Comparison of ENCODE assay signal across 8 cellular contexts in the genomic region with DNA sequence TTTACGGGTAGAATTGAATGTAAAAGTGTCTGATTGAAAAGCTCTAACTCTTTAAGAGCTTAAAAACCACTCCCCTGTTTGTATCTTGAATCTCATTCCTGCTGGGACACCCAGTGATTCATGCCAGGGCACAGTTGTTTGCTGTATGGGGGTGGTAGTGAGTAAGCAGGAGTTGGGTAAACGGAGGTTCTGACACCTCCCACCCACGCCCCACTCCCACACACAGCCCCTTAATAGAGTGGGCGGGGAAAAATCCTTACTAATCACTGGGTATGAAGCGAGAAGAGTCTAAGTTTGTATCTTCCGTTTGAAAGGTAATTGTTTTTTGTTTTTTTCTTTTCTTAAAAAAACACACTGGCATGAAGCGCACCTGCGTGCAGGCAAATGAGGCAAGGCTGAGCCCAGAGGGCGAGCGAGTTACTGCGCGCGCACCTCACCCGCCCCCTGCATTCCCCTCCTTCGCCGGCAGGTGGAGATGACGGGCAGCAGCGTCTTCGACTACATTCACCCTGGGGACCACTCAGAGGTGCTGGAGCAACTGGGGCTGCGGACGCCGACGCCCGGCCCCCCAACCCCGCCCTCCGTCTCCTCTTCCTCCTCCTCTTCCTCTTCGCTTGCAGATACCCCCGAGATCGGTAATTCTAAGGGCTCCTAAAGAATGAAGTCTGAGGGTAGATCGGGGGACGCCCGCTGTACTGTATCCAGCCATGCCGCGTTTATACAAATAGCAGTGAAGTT. TPM values are rescaled to one million over a fixed set of nuclear protein-coding genes. Genes with fewer than 3 reads are reported as not detected.
DNase-seq lines count a peak whose midpoint lies in the region; TF ChIP-seq lines count a peak whose summit lies in the region.

No MANE protein-coding gene starts in this region.

- H3K9me2 ChIP-seq in DOHH2 (replicated peaks; ENCODE audit: control insufficient read depth, low read length) (no peaks in the 10 kb centered on the region), MM.1S (replicated peaks; ENCODE audit: insufficient read depth, low read length) (no peaks in the 10 kb centered on the region)

- no peak overlapping the region for H2BK120ac ChIP-seq in neuronal stem cell (ENCODE audit: low read depth, low read length)

- H4K20me1 ChIP-seq in DOHH2 (ENCODE audit: control insufficient read depth, insufficient read depth, low read depth, low read length) = no peaks in the 10 kb centered on the region
- no peaks in the 10 kb centered on the region for H4K20me1 ChIP-seq in MM.1S (ENCODE audit: insufficient read depth, low read length)

- no CpG with 5 or more reads among the region's 34 CpGs for WGBS in neuronal stem cell (ENCODE audit: extremely low coverage in 2 of 2, insufficient read length in 2 of 2, insufficient replicate concordance in 1 of 2), 2 donors

- peaks cover 2% of the 10 kb centered on the region for H3K79me1 ChIP-seq in neuronal stem cell (ENCODE audit: low read depth, low read length)

- H3K79me2 ChIP-seq in DOHH2 (ENCODE audit: control insufficient read depth, low read length) (no peaks in the 10 kb centered on the region), MM.1S (ENCODE audit: low read length) (no peaks in the 10 kb centered on the region)

- peak overlapping the region; percentile 39; the same call in 1 of the 2 replicates for H3K9ac ChIP-seq in MM.1S (ENCODE audit: low read length)
- H3K9ac ChIP-seq in neuronal stem cell (ENCODE audit: low read depth, low read length, poor library complexity) = no peak overlapping the region
- peak overlapping the region in 3 of 5 donors; percentile 48 to 73 (median 71) for H3K9ac ChIP-seq in subcutaneous abdominal adipose tissue (ENCODE audit: low read length in 5 of 5)

- H2BK15ac ChIP-seq in neuronal stem cell (ENCODE audit: low read length) = peak overlapping the region; percentile 19

- no peak overlapping the region for H4K8ac ChIP-seq in neuronal stem cell (ENCODE audit: low read depth, low read length)

- H2AFZ ChIP-seq in MM.1S (ENCODE audit: low read length) = peak overlapping the region; percentile 95
- peak overlapping the region; percentile 88 for H2AFZ ChIP-seq in neuronal stem cell (ENCODE audit: low read length)

- DNase-seq in GOT3 (lab: John Stamatoyannopoulos, UW) = peak; percentile 77
- DNase-seq in MM.1S = peak; percentile 90
- peak; percentile 16 for DNase-seq in SIG-M5 (lab: John Stamatoyannopoulos, UW)
- DNase-seq in activated gamma-delta T cell treated with anti-CD3 and anti-CD28 coated beads, Interleukin-2, amount 50 U/mL, for 16 hours (ENCODE audit: low read depth) = peak; percentile 93
- peak; percentile 59 for DNase-seq in foreskin melanocyte
- peak; percentile 83 for DNase-seq in neuronal stem cell (ENCODE audit: low spot score)

- H3K27ac ChIP-seq in DOHH2 (ENCODE audit: low read depth, low read length) = peak overlapping the region; percentile 49
- H3K27ac ChIP-seq in MM.1S (ENCODE audit: low read length) = no peak overlapping the region
- peak overlapping the region; percentile 16 for H3K27ac ChIP-seq in neuronal stem cell (replicated peaks; ENCODE audit: low read length)
- H3K27ac ChIP-seq in subcutaneous abdominal adipose tissue (ENCODE audit: low read depth, low read length) = peak overlapping the region; percentile 70

- peak overlapping the region; percentile 78 for H3K18ac ChIP-seq in neuronal stem cell (ENCODE audit: low read length)

- H3K23ac ChIP-seq in neuronal stem cell (ENCODE audit: low read depth, low read length, poor library complexity) = peak overlapping the region; percentile 31

- H3K14ac ChIP-seq in neuronal stem cell (ENCODE audit: low read length) = no peak overlapping the region

- peak overlapping the region; percentile 70 for H2AK5ac ChIP-seq in neuronal stem cell (ENCODE audit: low read depth, low read length)

- TF ChIP-seq CTCF in DOHH2 (IDR thresholded peaks at IDR 0.05; ENCODE audit: low read depth, low read length, poor library complexity, severe bottlenecking) = peak; percentile 88
- TF ChIP-seq CTCF in MM.1S (IDR thresholded peaks at IDR 0.05; ENCODE audit: low read length) = peak; percentile 90

- H3K36me3 ChIP-seq in DOHH2 (ENCODE audit: control insufficient read depth, low read length) (no peaks in the 10 kb centered on the region), MM.1S (replicated peaks; ENCODE audit: insufficient read depth, low read length) (no peaks in the 10 kb centered on the region), neuronal stem cell (replicated peaks in 1 of 2; ENCODE audit: control insufficient read depth in 2 of 2, insufficient read depth in 2 of 2, low read length in 2 of 2) (no peaks in the 10 kb centered on the region), subcutaneous abdominal adipose tissue (ENCODE audit: control insufficient read depth in 5 of 5, insufficient read depth in 5 of 5, low read length in 5 of 5) (no peaks in the 10 kb centered on the region)

- H3K4me2 ChIP-seq in DOHH2 (ENCODE audit: low read length) (peak overlapping the region; percentile 75), MM.1S (ENCODE audit: low read depth, low read length) (peak overlapping the region; percentile 100), neuronal stem cell (ENCODE audit: insufficient read depth, low read length, poor library complexity, severe bottlenecking) (peak overlapping the region; percentile 72)

- H2BK12ac ChIP-seq in neuronal stem cell (ENCODE audit: low read length) = no peak overlapping the region

- H3F3A ChIP-seq in DOHH2 (ENCODE audit: control insufficient read depth, insufficient read depth) (no peaks in the 10 kb centered on the region), MM.1S (ENCODE audit: insufficient read depth, low read length) (peaks cover 9% of the 10 kb centered on the region; the same call in 1 of the 2 replicates)

- peaks cover 4% of the 10 kb centered on the region; the same call in 1 of the 2 replicates for H3K27me3 ChIP-seq in DOHH2 (ENCODE audit: control insufficient read depth, low read length)
- peaks cover 3% of the 10 kb centered on the region; the same call in 1 of the 2 replicates for H3K27me3 ChIP-seq in MM.1S (replicated peaks; ENCODE audit: insufficient read depth, low read length)
- peaks cover 0 to 6% (median 0%) of the 10 kb centered on the region in 3 experiments for H3K27me3 ChIP-seq in neuronal stem cell (ENCODE audit: control insufficient read depth in 3 of 3, insufficient read depth in 3 of 3, low read depth in 1 of 3, low read length in 3 of 3)
- peaks cover 0 to 13% (median 7%) of the 10 kb centered on the region in 5 donors for H3K27me3 ChIP-seq in subcutaneous abdominal adipose tissue (ENCODE audit: control insufficient read depth in 5 of 5, insufficient read depth in 4 of 5, low read length in 5 of 5)

- no peak overlapping the region for H3K4ac ChIP-seq in neuronal stem cell (ENCODE audit: low read length)

- H3K4me1 ChIP-seq in DOHH2 (ENCODE audit: control insufficient read depth, low read length) = peaks cover 16% of the 10 kb centered on the region
- H3K4me1 ChIP-seq in MM.1S (ENCODE audit: low read length) = peaks cover 4% of the 10 kb centered on the region; the same call in 1 of the 2 replicates
- H3K4me1 ChIP-seq in neuronal stem cell (ENCODE audit: control insufficient read depth in 2 of 2, insufficient read depth in 1 of 2, low read depth in 1 of 2, low read length in 2 of 2) = peaks cover 4 to 7% of the 10 kb centered on the region in 2 donors
- peaks cover 0 to 16% (median 15%) of the 10 kb centered on the region in 5 donors for H3K4me1 ChIP-seq in subcutaneous abdominal adipose tissue (ENCODE audit: control insufficient read depth in 5 of 5, insufficient read depth in 5 of 5, low read length in 5 of 5)

- H3K4me3 ChIP-seq in DOHH2 (ENCODE audit: low read length) (peak overlapping the region; percentile 76), MM.1S (ENCODE audit: low read length) (peak overlapping the region; percentile 74), neuronal stem cell (ENCODE audit: low read length in 2 of 2) (peak overlapping the region; percentile 44 to 63), subcutaneous abdominal adipose tissue (ENCODE audit: low read depth in 1 of 5, low read length in 5 of 5) (peak overlapping the region; percentile 43 to 77 (median 71))

- H3K9me3 ChIP-seq in DOHH2 (ENCODE audit: control insufficient read depth, insufficient read depth, low read length) (no peaks in the 10 kb centered on the region), MM.1S (replicated peaks; ENCODE audit: insufficient read depth, low read length) (no peaks in the 10 kb centered on the region), neuronal stem cell (replicated peaks in 1 of 2; ENCODE audit: control insufficient read depth in 2 of 2, insufficient read depth in 1 of 2, low read depth in 1 of 2, low read length in 2 of 2) (peaks cover 0 to 2% of the 10 kb centered on the region in 2 donors), subcutaneous abdominal adipose tissue (ENCODE audit: control insufficient read depth in 5 of 5, low read length in 5 of 5) (no peaks in the 10 kb centered on the region)

- no peak overlapping the region for H2BK5ac ChIP-seq in neuronal stem cell (ENCODE audit: low read length)

- H4K91ac ChIP-seq in neuronal stem cell (ENCODE audit: low read depth, low read length, poor library complexity) = no peak overlapping the region

RNA-seq across cellular contexts. Expression of gene TMEM160, which starts 12.8 kb away (rescaled TPM):
- 49.2 TPM for polyA plus RNA-seq in neuronal stem cell (2013, experiment 1 of 2)
- polyA plus RNA-seq in neuronal stem cell (2013, experiment 2 of 2) = 45.0 TPM

RNA-seq across cellular contexts. Expression of gene NPAS1, which starts 16.0 kb away (rescaled TPM):
- 4.9 TPM for polyA plus RNA-seq in neuronal stem cell (2013, experiment 1 of 2)
- 4.7 TPM for polyA plus RNA-seq in neuronal stem cell (2013, experiment 2 of 2)

Comparison
In these comparisons a context has a peak if more than half of its experiments do, and no peak if none do; other contexts are left out.
1. DNase-seq: peak in every context shown above with its lines; median percentile 93 in activated gamma-delta T cell treated with anti-CD3 and anti-CD28 coated beads, Interleukin-2, amount 50 U/mL, for 16 hours; 90 in MM.1S; 83 in neuronal stem cell; 77 in GOT3; 59 in foreskin melanocyte; 16 in SIG-M5.